Comparison of ENCODE assay signal across 17 cellular contexts in the genomic region with DNA sequence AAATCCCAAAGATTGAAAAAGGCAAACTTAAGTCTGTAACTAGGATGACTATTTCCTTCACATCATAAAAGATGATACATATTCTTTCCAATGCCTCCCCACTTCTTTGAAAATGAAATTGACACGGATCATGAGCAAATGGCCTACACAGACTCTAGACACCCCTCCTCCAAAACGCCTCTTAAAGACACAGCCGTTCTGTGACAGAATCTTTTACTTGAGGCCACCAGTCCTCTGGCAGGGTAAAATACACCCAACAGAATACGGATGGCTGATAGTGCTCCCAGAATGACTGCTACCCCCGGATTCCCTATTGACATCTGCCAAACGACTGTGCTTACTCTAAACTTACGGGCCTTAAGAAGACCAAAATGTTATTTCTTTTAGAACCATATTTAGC.
DNase-seq lines count a peak whose midpoint lies in the region; ATAC-seq, FAIRE-seq and TF ChIP-seq lines count a peak whose summit lies in the region.
"Had no signal": no experiment of that assay in that cellular context is flagged by ENCODE, and none has a peak within 500 bp of the region (broad histone marks: within the 10 kb centered on the region; RNA-seq: fewer than 3 reads in every experiment).

No MANE protein-coding gene starts in this region.

- H3K27ac ChIP-seq in CD4-positive, alpha-beta T cell (ENCODE audit: low read depth, low read length), result no peak overlapping the region
- H3K27ac ChIP-seq in endothelial cell of umbilical vein (ENCODE audit: insufficient read depth, low read depth, low read length), result peak overlapping the region; percentile 82
- H3K27ac ChIP-seq in A673 (ENCODE audit: low read depth, low read length, poor library complexity, severe bottlenecking), result no peak overlapping the region
- H3K27ac ChIP-seq: cardiac muscle cell, KMS-11 had no signal

- no peaks in the 10 kb centered on the region for H4K20me1 ChIP-seq in endothelial cell of umbilical vein (replicated peaks; ENCODE audit: control insufficient read depth, extremely low read depth, insufficient read depth, low read length)

- TF ChIP-seq CTCF in CD4-positive, alpha-beta T cell (IDR thresholded peaks at IDR 0.05), result no peak
- TF ChIP-seq CTCF in endothelial cell of umbilical vein (IDR thresholded peaks at IDR 0.05; ENCODE audit: extremely low read depth in 1 of 2, insufficient read depth in 1 of 2, low read depth in 1 of 2, low read length in 2 of 2) (no peak), neural crest cell (conservative IDR thresholded peaks at IDR 0.05) (no peak), A673 (conservative IDR thresholded peaks at IDR 0.05; ENCODE audit: low read depth, low read length) (no peak)

- CTCF ChIA-PET in CD4-positive, alpha-beta T cell (lab: Charles Lee), result no interaction called here
- CTCF ChIA-PET in endothelial cell of umbilical vein (lab: Charles Lee), result no interaction called here
- CTCF ChIA-PET in A673 (lab: Charles Lee), result no interaction called here

- H3K4me2 ChIP-seq in endothelial cell of umbilical vein (ENCODE audit: insufficient read depth, low read length), result peak overlapping the region; percentile 49
- H3K4me2 ChIP-seq: KMS-11 had no signal

- H3K4me3 Mint-ChIP-seq in CD4-positive, alpha-beta T cell, result no peak overlapping the region
- H3K4me3 Mint-ChIP-seq in neural crest cell, result no peak overlapping the region
- H3K4me3 Mint-ChIP-seq: activated CD8-positive, alpha-beta T cell treated with anti-CD3 and anti-CD28 coated beads for 36 hours; mesothelial cell of epicardium; stimulated activated naive B cell treated with anti-CD40 and anti-IgM and Interleukin-4, amounts not matched to agents 10 μg/mL and 1 μg/mL and 100 μg/mL, for 72 hours had no signal

- H3K4me1 Mint-ChIP-seq in CD4-positive, alpha-beta T cell (ENCODE audit: low read depth), result peaks cover 14% of the 10 kb centered on the region
- H3K4me1 Mint-ChIP-seq in neural crest cell, result peaks cover 24% of the 10 kb centered on the region
- H3K4me1 Mint-ChIP-seq: stimulated activated naive B cell treated with anti-CD40 and anti-IgM and Interleukin-4, amounts not matched to agents 10 μg/mL and 1 μg/mL and 100 μg/mL, for 72 hours had no signal

- DNase-seq in CD4-positive, alpha-beta T cell, result no peak
- DNase-seq in NOMO-1 treated with dmso at 0.1 percent for 144 hours (lab: John Stamatoyannopoulos, UW; ENCODE audit: unreplicated experiment) (peak; percentile 74), endothelial cell of umbilical vein (ENCODE audit: low read depth, low spot score) (no peak), neural crest cell (ENCODE audit: low read depth, low spot score) (no peak), HT-29 (ENCODE audit: low spot score) (no peak), kidney glomerular epithelial cell (lab: John Stamatoyannopoulos, UW) (no peak), A673 (ENCODE audit: low spot score) (no peak)
- DNase-seq: activated CD8-positive, alpha-beta T cell treated with anti-CD3 and anti-CD28 coated beads for 36 hours; esophagus squamous epithelium; NCI-H146; NCI-H524 treated with DMSO at 0.1 percent for 48 hours; stimulated activated CD4-positive, alpha-beta T cell treated with anti-CD3 and anti-CD28 coated beads, Interleukin-4, amount 100 ng/mL, for 24 hours; stimulated activated naive B cell treated with anti-CD40 and anti-IgM and Interleukin-4, amounts not matched to agents 10 μg/mL and 1 μg/mL and 100 μg/mL, for 72 hours had no signal

- no peak for TF ChIP-seq POLR2A in endothelial cell of umbilical vein (IDR thresholded peaks at IDR 0.05; ENCODE audit: low read depth, low read length)

- H3K4me3 ChIP-seq in endothelial cell of umbilical vein (replicated peaks in 1 of 3; ENCODE audit: insufficient read depth in 1 of 3, low read depth in 1 of 3, low read length in 3 of 3), result no peak overlapping the region
- no peak overlapping the region for H3K4me3 ChIP-seq in A673 (ENCODE audit: low read depth, low read length, poor library complexity, severe bottlenecking)
- H3K4me3 ChIP-seq: cardiac muscle cell, esophagus squamous epithelium had no signal

- H3K27me3 ChIP-seq in CD4-positive, alpha-beta T cell (ENCODE audit: control insufficient read depth, insufficient read depth, low read length), result no peaks in the 10 kb centered on the region
- H3K27me3 ChIP-seq in endothelial cell of umbilical vein (ENCODE audit: control insufficient read depth in 2 of 2, insufficient read depth in 2 of 2, low read length in 2 of 2), result no peaks in the 10 kb centered on the region
- H3K27me3 ChIP-seq in A673 (replicated peaks; ENCODE audit: insufficient read depth, low read depth, low read length, poor library complexity), result peaks cover 3% of the 10 kb centered on the region
- H3K27me3 ChIP-seq: cardiac muscle cell, esophagus squamous epithelium had no signal

- no TSS peak for BruUV-seq in endothelial cell of umbilical vein (replicated peaks; lab: Mats Ljungman, UMichigan)
- BruUV-seq in A673 (replicated peaks; lab: Mats Ljungman, UMichigan), result no TSS peak

- no peak for ATAC-seq in CD4-positive, alpha-beta T cell (ENCODE audit: poor library complexity)
- ATAC-seq in HG02588 (IDR thresholded peaks at IDR 0.05; ENCODE audit: unreplicated experiment), result no peak

- no peaks in the 10 kb centered on the region for H3K9me1 ChIP-seq in endothelial cell of umbilical vein (replicated peaks; ENCODE audit: control insufficient read depth, extremely low read depth, insufficient read depth, low read length)

- no peak overlapping the region for H2AFZ ChIP-seq in endothelial cell of umbilical vein (ENCODE audit: low read depth, low read length)

- H3K27me3 Mint-ChIP-seq in CD4-positive, alpha-beta T cell, result no peaks in the 10 kb centered on the region
- H3K27me3 Mint-ChIP-seq in neural crest cell (ENCODE audit: low read depth), result no peaks in the 10 kb centered on the region
- H3K27me3 Mint-ChIP-seq: activated CD8-positive, alpha-beta T cell treated with anti-CD3 and anti-CD28 coated beads for 36 hours; stimulated activated naive B cell treated with anti-CD40 and anti-IgM and Interleukin-4, amounts not matched to agents 10 μg/mL and 1 μg/mL and 100 μg/mL, for 72 hours had no signal

- no peaks in the 10 kb centered on the region for H3K9me3 ChIP-seq in CD4-positive, alpha-beta T cell (ENCODE audit: control insufficient read depth, low read length)
- no peaks in the 10 kb centered on the region for H3K9me3 ChIP-seq in endothelial cell of umbilical vein (replicated peaks; ENCODE audit: control insufficient read depth, insufficient read depth, low read length)
- no peaks in the 10 kb centered on the region for H3K9me3 ChIP-seq in A673 (ENCODE audit: low read depth, low read length, poor library complexity, severe bottlenecking)
- H3K9me3 ChIP-seq: esophagus squamous epithelium had no signal

- dilution Hi-C loops in endothelial cell of umbilical vein (cut with MboI; ENCODE audit: extremely low pct_ligation_motif_present, low sequenced_read_pairs), result no loop called here

- intact Hi-C loops in CD4-positive, alpha-beta T cell (cut with DNase I, micrococcal nuclease), result no loop called here
- intact Hi-C loops in endothelial cell of umbilical vein (cut with micrococcal nuclease) (loop anchor here (2.0 kb wide), 1 partner anchor 17 kb away; no protein-coding TSS in a partner anchor), A673 (cut with micrococcal nuclease; ENCODE audit: unreplicated experiment) (no loop called here)

- peak overlapping the region; percentile 8 for H3K27ac Mint-ChIP-seq in CD4-positive, alpha-beta T cell
- H3K27ac Mint-ChIP-seq in neural crest cell (ENCODE audit: unreplicated experiment), result peak overlapping the region; percentile 65
- H3K27ac Mint-ChIP-seq: activated CD8-positive, alpha-beta T cell treated with anti-CD3 and anti-CD28 coated beads for 36 hours; mesothelial cell of epicardium; stimulated activated naive B cell treated with anti-CD40 and anti-IgM and Interleukin-4, amounts not matched to agents 10 μg/mL and 1 μg/mL and 100 μg/mL, for 72 hours had no signal

- no peaks in the 10 kb centered on the region for H3K36me3 Mint-ChIP-seq in CD4-positive, alpha-beta T cell (ENCODE audit: low read depth)
- no peaks in the 10 kb centered on the region for H3K36me3 Mint-ChIP-seq in neural crest cell (ENCODE audit: low read depth)
- H3K36me3 Mint-ChIP-seq: mesothelial cell of epicardium; stimulated activated naive B cell treated with anti-CD40 and anti-IgM and Interleukin-4, amounts not matched to agents 10 μg/mL and 1 μg/mL and 100 μg/mL, for 72 hours had no signal

- no peak for FAIRE-seq in endothelial cell of umbilical vein (lab: Jason Lieb, UNC)

- H3K4me1 ChIP-seq in endothelial cell of umbilical vein (ENCODE audit: control insufficient read depth, extremely low read depth, insufficient read depth, low read length) (peaks cover 46% of the 10 kb centered on the region), A673 (ENCODE audit: insufficient read depth, low read length, poor library complexity, severe bottlenecking) (no peaks in the 10 kb centered on the region)

- no peaks in the 10 kb centered on the region for H3K9me3 Mint-ChIP-seq in CD4-positive, alpha-beta T cell
- no peaks in the 10 kb centered on the region for H3K9me3 Mint-ChIP-seq in neural crest cell
- H3K9me3 Mint-ChIP-seq: activated CD8-positive, alpha-beta T cell treated with anti-CD3 and anti-CD28 coated beads for 36 hours; mesothelial cell of epicardium; stimulated activated naive B cell treated with anti-CD40 and anti-IgM and Interleukin-4, amounts not matched to agents 10 μg/mL and 1 μg/mL and 100 μg/mL, for 72 hours had no signal

- H3K79me2 ChIP-seq in endothelial cell of umbilical vein (ENCODE audit: control insufficient read depth, insufficient read depth, low read length), result peaks cover 49% of the 10 kb centered on the region

- H3K36me3 ChIP-seq in endothelial cell of umbilical vein (ENCODE audit: control insufficient read depth in 2 of 2, extremely low read depth in 1 of 2, insufficient read depth in 2 of 2, low read length in 2 of 2) (no peaks in the 10 kb centered on the region), A673 (ENCODE audit: insufficient read depth, low read length, poor library complexity, severe bottlenecking) (no peaks in the 10 kb centered on the region)
- H3K36me3 ChIP-seq: cardiac muscle cell, esophagus squamous epithelium had no signal

- POLR2A ChIA-PET in CD4-positive, alpha-beta T cell (lab: Charles Lee), result no interaction called here
- POLR2A ChIA-PET in endothelial cell of umbilical vein (lab: Charles Lee), result no interaction called here
- POLR2A ChIA-PET in A673 (lab: Charles Lee; ENCODE audit: low non-redundant PET), result no interaction called here

- H3K9ac ChIP-seq in endothelial cell of umbilical vein (replicated peaks; ENCODE audit: extremely low read depth, insufficient read depth, low read length), result peak overlapping the region; percentile 22
- H3K9ac ChIP-seq: KMS-11 had no signal

TF ChIP-seq in endothelial cell of umbilical vein, 7 proteins besides CTCF, POLR2A, EP300 and RAD21 (continues in another document):
- no peak for TF ChIP-seq MAX (IDR thresholded peaks at IDR 0.05; ENCODE audit: insufficient read depth, insufficient read length)
- no peak for TF ChIP-seq GATA2 (IDR thresholded peaks at IDR 0.05; ENCODE audit: insufficient read depth, insufficient read length, low read depth, low read length)
- no peak for TF ChIP-seq FOS (IDR thresholded peaks at IDR 0.05; ENCODE audit: borderline replicate concordance, insufficient read depth, low read length)
